ENCODE assay signal across 20 cellular contexts in the genomic region with DNA sequence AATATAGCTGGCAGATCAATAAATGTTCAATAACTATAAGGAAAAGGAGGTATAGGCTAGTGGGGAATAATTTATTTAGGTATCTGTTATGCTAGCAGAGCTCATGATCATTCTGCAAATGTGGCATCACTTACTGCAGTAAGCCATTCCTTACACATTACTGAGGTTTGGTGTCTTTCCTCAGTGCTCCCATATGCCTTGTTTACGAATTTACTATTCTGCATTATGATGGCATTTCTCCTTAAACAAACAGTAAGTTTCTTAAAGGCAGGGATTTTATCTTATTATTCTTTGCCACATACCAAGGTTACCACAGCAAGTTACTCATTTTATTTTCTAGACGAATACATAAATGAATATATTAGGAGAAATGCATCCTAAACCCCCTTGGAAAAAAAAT.
A peak's percentile ranks its signal among the peaks of the same experiment; 100 is the strongest.
DNase-seq lines count a peak whose midpoint lies in the region; ATAC-seq and TF ChIP-seq lines count a peak whose summit lies in the region.
"Had no signal": no experiment of that assay in that cellular context is flagged by ENCODE, and none has a peak within 500 bp of the region (broad histone marks: within the 10 kb centered on the region; RNA-seq: fewer than 3 reads in every experiment).

No MANE protein-coding gene starts in this region.

- no peak overlapping the region for H3K4me3 Mint-ChIP-seq in H9
- H3K4me3 Mint-ChIP-seq: CD4-positive, CD25-positive, alpha-beta regulatory T cell had no signal

- no peak overlapping the region for H2AK9ac ChIP-seq in IMR-90 (replicated peaks; ENCODE audit: low read depth, low read length, poor library complexity)

- H3K4me2 ChIP-seq in IMR-90 (ENCODE audit: low read depth, low read length), result peak overlapping the region; percentile 18; the same call in 1 of the 2 replicates
- no peak overlapping the region for H3K4me2 ChIP-seq in H9 (ENCODE audit: insufficient read depth, insufficient read length, low read length)
- H3K4me2 ChIP-seq: KMS-11 had no signal

- WGBS in IMR-90 (ENCODE audit: extremely low coverage in 2 of 2, insufficient read length in 1 of 2), 2 experiments, result no CpG with 5 or more reads among the region's 2 CpGs
- no CpG with 5 or more reads among the region's 2 CpGs for WGBS in H9 (ENCODE audit: extremely low coverage, insufficient read length, low lambda C conversion rate)

- H3K27me3 ChIP-seq in IMR-90 (ENCODE audit: control insufficient read depth, insufficient read depth, low read length) (no peaks in the 10 kb centered on the region), brain microvascular endothelial cell (replicated peaks) (no peaks in the 10 kb centered on the region), WERI-Rb-1 (ENCODE audit: insufficient read depth, low read depth, severe bottlenecking) (no peaks in the 10 kb centered on the region), H9 (ENCODE audit: insufficient read depth, low read length) (no peaks in the 10 kb centered on the region)

- peak overlapping the region; percentile 97 for H2BK5ac ChIP-seq in IMR-90 (ENCODE audit: low read depth, low read length, poor library complexity, severe bottlenecking)
- no peak overlapping the region for H2BK5ac ChIP-seq in H9 (ENCODE audit: insufficient read length, low read length)

- no peak overlapping the region for H3K4me3 ChIP-seq in AG10803 (ENCODE audit: low read length)
- no peak overlapping the region for H3K4me3 ChIP-seq in IMR-90 (ENCODE audit: insufficient read depth, low read depth, low read length)
- no peak overlapping the region for H3K4me3 ChIP-seq in brain microvascular endothelial cell (ENCODE audit: low read depth, low read length)
- no peak overlapping the region for H3K4me3 ChIP-seq in foreskin fibroblast (ENCODE audit: low read depth in 1 of 2, low read length in 2 of 2)
- no peak overlapping the region for H3K4me3 ChIP-seq in WERI-Rb-1 (ENCODE audit: low read depth, low read length)

- peak overlapping the region; percentile 61; the same call in 1 of the 2 replicates for H2AK5ac ChIP-seq in IMR-90 (ENCODE audit: low read depth, low read length)
- no peak overlapping the region for H2AK5ac ChIP-seq in H9 (ENCODE audit: insufficient read length, low read length)

- H3K23me2 ChIP-seq in H9 (ENCODE audit: insufficient read length, low read depth, low read length, poor library complexity, severe bottlenecking), result no peaks in the 10 kb centered on the region

- H3K56ac ChIP-seq in IMR-90 (ENCODE audit: extremely low read depth, insufficient read depth, low read length) (no peak overlapping the region), H9 (ENCODE audit: insufficient read length, low read depth, low read length) (no peak overlapping the region)

- no peak overlapping the region for H2AFZ ChIP-seq in IMR-90 (replicated peaks; ENCODE audit: low read length, poor library complexity)
- H2AFZ ChIP-seq in H9 (ENCODE audit: low read length), result no peak overlapping the region

- peak; percentile 33 for DNase-seq in AG10803 (ENCODE audit: low read depth)
- peak; percentile 49 for DNase-seq in IMR-90
- no peak for DNase-seq in brain microvascular endothelial cell
- DNase-seq in foreskin fibroblast, result peak; percentile 37 to 62
- DNase-seq in NCI-H774 (lab: John Stamatoyannopoulos, UW), result no peak
- DNase-seq in WERI-Rb-1, result no peak
- DNase-seq in H9, result no peak
- DNase-seq: AML-193; Calu3; CD4-positive, CD25-positive, alpha-beta regulatory T cell; DMS79; GOT3; MM.1S; NCI-H1105; NCI-H1694 treated with DMSO at 0.1 percent for 48 hours; NCI-H446; SIG-M5 had no signal

- H3K27me3 Mint-ChIP-seq in H9 (ENCODE audit: low read depth), result peaks cover 2% of the 10 kb centered on the region; the same call in 1 of the 2 replicates
- H3K27me3 Mint-ChIP-seq: CD4-positive, CD25-positive, alpha-beta regulatory T cell had no signal

- no peaks in the 10 kb centered on the region for H3K9me3 ChIP-seq in IMR-90 (ENCODE audit: control insufficient read depth, insufficient read depth, low read length)
- H3K9me3 ChIP-seq in WERI-Rb-1 (ENCODE audit: severe bottlenecking), result no peaks in the 10 kb centered on the region
- no peaks in the 10 kb centered on the region for H3K9me3 ChIP-seq in H9 (ENCODE audit: control insufficient read depth, low read depth, low read length)

- peak overlapping the region; percentile 3; the same call in 1 of the 2 replicates for H3K27ac ChIP-seq in IMR-90 (ENCODE audit: insufficient read depth, low read length)
- H3K27ac ChIP-seq in brain microvascular endothelial cell, result peak overlapping the region; percentile 44
- no peak overlapping the region for H3K27ac ChIP-seq in WERI-Rb-1
- H3K27ac ChIP-seq in H9 (ENCODE audit: insufficient read length, low read depth, low read length), result no peak overlapping the region
- H3K27ac ChIP-seq: KMS-11 had no signal

- TF ChIP-seq CTCF in AG10803 (conservative IDR thresholded peaks at IDR 0.05; ENCODE audit: low read length) (no peak; the same call in 1 of the 2 replicates), IMR-90 (conservative IDR thresholded peaks at IDR 0.05; ENCODE audit: low read depth, low read length) (no peak; the same call in 1 of the 2 replicates), brain microvascular endothelial cell (IDR thresholded peaks at IDR 0.05; ENCODE audit: low read depth, low read length, missing control alignments) (no peak), foreskin fibroblast (IDR thresholded peaks at IDR 0.05; ENCODE audit: low read depth, low read length) (no peak), WERI-Rb-1 (IDR thresholded peaks at IDR 0.05; ENCODE audit: low read depth, low read length) (no peak), H9 (conservative IDR thresholded peaks at IDR 0.05) (no peak)

- TF ChIP-seq RAD21 in IMR-90 (IDR thresholded peaks at IDR 0.05; ENCODE audit: low read length), result no peak

- no peaks in the 10 kb centered on the region for H3K4me1 Mint-ChIP-seq in H9
- H3K4me1 Mint-ChIP-seq: CD4-positive, CD25-positive, alpha-beta regulatory T cell had no signal

- no peaks in the 10 kb centered on the region for H3K9me1 ChIP-seq in IMR-90 (ENCODE audit: insufficient read depth, low read length)

- no peak for TF ChIP-seq POLR2A in IMR-90 (IDR thresholded peaks at IDR 0.05; ENCODE audit: low read depth, low read length)

- H3K18ac ChIP-seq in IMR-90 (ENCODE audit: low read depth, low read length) (peak overlapping the region; percentile 7), H9 (ENCODE audit: insufficient read length, low read depth, low read length) (no peak overlapping the region)

- CTCF ChIA-PET in IMR-90 (lab: Yijun Ruan, JAX), result interaction anchor here (0.8 kb wide), 1 partner anchor 1381 kb away, joined by 3 read pairs; no protein-coding TSS in a partner anchor

- ATAC-seq in IMR-90 (ENCODE audit: low read depth), result peak; percentile 58
- no peak for ATAC-seq in HG02642 (IDR thresholded peaks at IDR 0.05; ENCODE audit: poor library complexity, unreplicated experiment)
- ATAC-seq: Panc1 had no signal

- H3K23ac ChIP-seq in IMR-90 (ENCODE audit: low read depth, low read length) (no peak overlapping the region), H9 (ENCODE audit: insufficient read length, low read depth, low read length) (no peak overlapping the region)

- peak overlapping the region; percentile 1; the same call in 1 of the 2 replicates for H3K4ac ChIP-seq in IMR-90 (ENCODE audit: low read depth, low read length)
- no peak overlapping the region for H3K4ac ChIP-seq in H9 (ENCODE audit: low read depth, low read length)

- H3K9me3 Mint-ChIP-seq in H9, result no peaks in the 10 kb centered on the region

- no peaks in the 10 kb centered on the region for H3K79me1 ChIP-seq in IMR-90 (ENCODE audit: low read depth in 1 of 2, low read length in 2 of 2)
- no peaks in the 10 kb centered on the region for H3K79me1 ChIP-seq in H9 (ENCODE audit: insufficient read depth, low read depth, low read length, poor library complexity, severe bottlenecking)

- no peak overlapping the region for H2BK12ac ChIP-seq in H9 (ENCODE audit: insufficient read length, low read depth, low read length)

- H3K36me3 ChIP-seq in IMR-90 (ENCODE audit: control insufficient read depth, insufficient read depth, low read length) (no peaks in the 10 kb centered on the region), brain microvascular endothelial cell (replicated peaks) (no peaks in the 10 kb centered on the region), WERI-Rb-1 (no peaks in the 10 kb centered on the region)

- no peak overlapping the region for H3K27ac Mint-ChIP-seq in H9
- H3K27ac Mint-ChIP-seq: CD4-positive, CD25-positive, alpha-beta regulatory T cell had no signal

- H3K14ac ChIP-seq in IMR-90 (replicated peaks; ENCODE audit: low read depth, low read length) (no peak overlapping the region), H9 (ENCODE audit: insufficient read depth, low read length) (no peak overlapping the region)

- peak overlapping the region; percentile 33; the same call in 1 of the 2 replicates for H2BK120ac ChIP-seq in IMR-90 (ENCODE audit: low read depth, low read length)
- no peak overlapping the region for H2BK120ac ChIP-seq in H9 (ENCODE audit: low read depth, low read length, poor library complexity, severe bottlenecking)

- dilution Hi-C loops in IMR-90 (cut with HindIII; ENCODE audit: low sequenced_read_pairs, unreplicated experiment), result no loop called here

- H4K5ac ChIP-seq in IMR-90 (ENCODE audit: low read depth, low read length), result no peak overlapping the region
- H4K5ac ChIP-seq in H9 (ENCODE audit: insufficient read length, low read depth, low read length), result no peak overlapping the region

- H3T11ph ChIP-seq in H9 (ENCODE audit: low read length), result no peak overlapping the region

- H2BK15ac ChIP-seq in IMR-90 (ENCODE audit: low read depth, low read length) (0 out of 3 replicates have a peak overlapping the region, but pooled peaks have one; percentile 22), H9 (ENCODE audit: low read depth, low read length) (no peak overlapping the region)

- in situ Hi-C loops in IMR-90 (cut with MboI; ENCODE audit: low sequenced_read_pairs), result no loop called here
- in situ Hi-C loops in brain microvascular endothelial cell (cut with HindIII; ENCODE audit: low pct_ligation_motif_present, low sequenced_read_pairs), result no loop called here

- no peaks in the 10 kb centered on the region for H4K20me1 ChIP-seq in IMR-90 (ENCODE audit: insufficient read depth, low read length)
- no peaks in the 10 kb centered on the region for H4K20me1 ChIP-seq in H9 (ENCODE audit: control insufficient read depth, insufficient read depth, insufficient read length)

- no peaks in the 10 kb centered on the region for H3K36me3 Mint-ChIP-seq in H9 (ENCODE audit: insufficient read depth in 1 of 3, low read depth in 3 of 3)
- H3K36me3 Mint-ChIP-seq: CD4-positive, CD25-positive, alpha-beta regulatory T cell had no signal

- H2BK20ac ChIP-seq in IMR-90 (ENCODE audit: low read depth, low read length) (0 out of 2 replicates have a peak overlapping the region, but pooled peaks have one; percentile 17), H9 (ENCODE audit: low read depth, low read length, poor library complexity, severe bottlenecking) (no peak overlapping the region)

- no peaks in the 10 kb centered on the region for H3K79me2 ChIP-seq in H9 (ENCODE audit: insufficient read depth, low read length)

- H3K4me1 ChIP-seq in IMR-90 (ENCODE audit: control insufficient read depth, insufficient read depth, low read length) (peaks cover 3% of the 10 kb centered on the region; the same call in 1 of the 2 replicates), H9 (ENCODE audit: insufficient read depth, low read length) (no peaks in the 10 kb centered on the region)

- H4K8ac ChIP-seq in IMR-90 (ENCODE audit: low read depth in 2 of 2, low read length in 2 of 2) (peak overlapping the region in 1 of 2 experiments; percentile 41; a peak in 1 of 4 replicates), H9 (replicated peaks; ENCODE audit: insufficient read length, low read depth, low read length) (no peak overlapping the region)

- no TSS peak for BruUV-seq in IMR-90 (replicated peaks; lab: Mats Ljungman, UMichigan)

- intact Hi-C loops in IMR-90 (cut with micrococcal nuclease), result no loop called here

- H3K9ac ChIP-seq in IMR-90 (ENCODE audit: low read depth, low read length), result no peak overlapping the region
- no peak overlapping the region for H3K9ac ChIP-seq in H9 (ENCODE audit: extremely low read depth, insufficient read length, low read length)
- H3K9ac ChIP-seq: KMS-11 had no signal

- POLR2A ChIA-PET in IMR-90 (lab: Charles Lee; ENCODE audit: unreplicated experiment), result no interaction called here

- peak overlapping the region; percentile 48; the same call in 1 of the 2 replicates for H4K91ac ChIP-seq in IMR-90 (ENCODE audit: insufficient read depth, low read depth, low read length)
- no peak overlapping the region for H4K91ac ChIP-seq in H9 (ENCODE audit: insufficient read length, low read depth, low read length)

Comparison
In these comparisons a context has a peak if more than half of its experiments do, and no peak if none do; other contexts are left out.
1. DNase-seq: peak in AG10803 (single experiment), IMR-90 (single experiment) and foreskin fibroblast (2 of 2); none in brain microvascular endothelial cell (single experiment), NCI-H774 (single experiment), WERI-Rb-1 (single experiment) and H9 (single experiment).
2. H3K27ac ChIP-seq: peak in IMR-90 (single experiment) and brain microvascular endothelial cell (single experiment); none in WERI-Rb-1 (single experiment) and H9 (single experiment).